In genomic region chr14:34983148-34983760, GRCh38 we compare ENCODE assay signal across 1 cellular context.
TF ChIP-seq lines count a peak whose summit lies in the region.

No MANE protein-coding gene starts in this region.

TF ChIP-seq in GM12878, 131 proteins besides CTCF, POLR2A, EP300 and RAD21 (continued from another document):
- TF ChIP-seq TAF1 (IDR thresholded peaks at IDR 0.05; ENCODE audit: borderline replicate concordance, low read depth, low read length) = no peak
- no peak for TF ChIP-seq HCFC1 (IDR thresholded peaks at IDR 0.05; ENCODE audit: low read length)
- peak; percentile 49; the same call in 1 of the 2 replicates for TF ChIP-seq CBFB (IDR thresholded peaks at IDR 0.05; ENCODE audit: low read depth)
- 0 out of 2 replicates have a peak, but pooled peaks have one; percentile 53 for TF ChIP-seq MLLT1 (IDR thresholded peaks at IDR 0.05)
- no peak for TF ChIP-seq ZSCAN29 (IDR thresholded peaks at IDR 0.05)
- TF ChIP-seq, protein P1, sequence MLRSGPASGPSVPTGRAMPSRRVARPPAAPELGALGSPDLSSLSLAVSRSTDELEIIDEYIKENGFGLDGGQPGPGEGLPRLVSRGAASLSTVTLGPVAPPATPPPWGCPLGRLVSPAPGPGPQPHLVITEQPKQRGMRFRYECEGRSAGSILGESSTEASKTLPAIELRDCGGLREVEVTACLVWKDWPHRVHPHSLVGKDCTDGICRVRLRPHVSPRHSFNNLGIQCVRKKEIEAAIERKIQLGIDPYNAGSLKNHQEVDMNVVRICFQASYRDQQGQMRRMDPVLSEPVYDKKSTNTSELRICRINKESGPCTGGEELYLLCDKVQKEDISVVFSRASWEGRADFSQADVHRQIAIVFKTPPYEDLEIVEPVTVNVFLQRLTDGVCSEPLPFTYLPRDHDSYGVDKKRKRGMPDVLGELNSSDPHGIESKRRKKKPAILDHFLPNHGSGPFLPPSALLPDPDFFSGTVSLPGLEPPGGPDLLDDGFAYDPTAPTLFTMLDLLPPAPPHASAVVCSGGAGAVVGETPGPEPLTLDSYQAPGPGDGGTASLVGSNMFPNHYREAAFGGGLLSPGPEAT (IDR thresholded peaks at IDR 0.05; ENCODE audit: low read depth) = 0 out of 2 replicates have a peak, but pooled peaks have one; percentile 16
- peak; percentile 68 for TF ChIP-seq RUNX3 (IDR thresholded peaks at IDR 0.05; ENCODE audit: low read length)
TF ChIP-seq in GM12878: peak in this region for 6.
